ENCODE assay signal across 25 cellular contexts in the genomic region with DNA sequence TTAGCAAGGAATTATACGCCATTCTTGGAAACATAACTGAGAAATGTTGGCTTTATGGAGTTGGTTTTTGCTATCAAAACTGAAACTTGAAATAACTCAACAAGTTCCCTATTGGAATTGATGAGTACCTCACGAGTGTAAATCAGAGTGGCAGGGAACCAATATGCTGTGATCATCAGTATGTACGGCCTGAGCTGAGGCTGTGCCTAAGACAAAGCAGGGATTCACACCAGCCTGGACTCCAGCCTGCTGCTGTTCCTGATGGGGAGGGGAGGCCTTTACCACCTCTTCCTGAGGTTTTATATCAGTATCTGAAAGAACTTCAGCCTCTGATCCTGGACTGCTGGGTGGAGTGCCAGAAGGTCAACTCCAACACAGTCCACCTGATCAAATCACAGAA.
"Had no signal": no experiment of that assay in that cellular context is flagged by ENCODE, and none has a peak within 500 bp of the region (broad histone marks: within the 10 kb centered on the region; RNA-seq: fewer than 3 reads in every experiment).

No MANE protein-coding gene starts in this region.

- FAIRE-seq: HepG2, RCC 7860 had no signal

- H3K4me3 ChIP-seq: MG63, SJSA1, SK-N-MC had no signal

- DNase-seq: IMR-90, Karpas-422, KG1, MG63, NCI-H1092, NCI-H1105 treated with DMSO at 0.1 percent for 48 hours, NCI-H1417 treated with DMSO at 0.1 percent for 48 hours, NCI-H146, NCI-H187, NCI-H2029, NCI-H2081 treated with DMSO at 0.1 percent for 48 hours, NCI-H2171, NCI-H226, NCI-H446, NCI-H510A, NCI-H524 treated with DMSO at 0.1 percent for 48 hours, NCI-H69, NCI-H774, Right ventricle myocardium superior, RPMI8226, SIG-M5 had no signal

- H3K27ac ChIP-seq: SJSA1, SK-N-MC had no signal
